ENCODE assay signal across 28 cellular contexts in the genomic region with DNA sequence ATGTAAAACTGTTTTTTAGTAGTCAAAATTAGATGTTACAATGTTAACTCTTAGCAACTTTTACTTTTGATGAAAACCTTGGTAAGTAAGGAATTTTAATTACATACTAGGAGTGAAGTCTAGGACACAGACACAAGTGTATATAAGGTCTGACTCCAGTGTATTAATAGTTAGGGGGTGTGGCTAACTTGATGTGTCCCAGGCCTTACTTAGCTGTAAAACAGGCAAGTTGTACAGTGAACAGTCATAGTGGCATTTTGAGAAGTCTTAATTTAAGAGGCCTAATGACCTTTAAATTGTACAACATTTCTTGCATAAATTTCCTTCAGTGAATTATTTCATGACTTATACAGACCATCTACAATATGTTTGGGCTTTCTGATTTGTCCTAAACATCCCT.
"Had no signal": no experiment of that assay in that cellular context is flagged by ENCODE, and none has a peak within 500 bp of the region (broad histone marks: within the 10 kb centered on the region; RNA-seq: fewer than 3 reads in every experiment).

No MANE protein-coding gene starts in this region.

- H3K4me3 Mint-ChIP-seq: activated CD8-positive, alpha-beta T cell treated with anti-CD3 and anti-CD28 coated beads, Interleukin-2, amount 10 ng/mL, durations not matched to agents 7 days and 5 days; activated naive CD4-positive, alpha-beta T cell treated with anti-CD3 and anti-CD28 coated beads, Interleukin-2, amount 50 U/mL, for 24 hours; activated T-helper 1 cell treated with anti-CD3 and anti-CD28 coated beads, Interleukin-12 subunit alpha, Interleukin-12 subunit beta, Interleukin-2, Interleukin-4 antibody, amounts not matched to agents 30 ng/mL and 10 ng/mL and 1 ng/mL, durations not matched to agents 14 hours and 24 hours and 36 hours; WTC11 had no signal

- H3K27ac Mint-ChIP-seq: activated CD8-positive, alpha-beta T cell treated with anti-CD3 and anti-CD28 coated beads, Interleukin-2, amount 10 ng/mL, durations not matched to agents 7 days and 5 days; activated naive CD4-positive, alpha-beta T cell treated with anti-CD3 and anti-CD28 coated beads, Interleukin-2, amount 50 U/mL, for 24 hours; activated T-helper 1 cell treated with anti-CD3 and anti-CD28 coated beads, Interleukin-12 subunit alpha, Interleukin-12 subunit beta, Interleukin-2, Interleukin-4 antibody, amounts not matched to agents 30 ng/mL and 10 ng/mL and 1 ng/mL, durations not matched to agents 14 hours and 24 hours and 36 hours; WTC11 had no signal

- H3K27me3 Mint-ChIP-seq: activated naive CD4-positive, alpha-beta T cell treated with anti-CD3 and anti-CD28 coated beads, Interleukin-2, amount 50 U/mL, for 24 hours had no signal

- H3K27ac ChIP-seq: body of pancreas, SJSA1 had no signal

- H3K27me3 ChIP-seq: body of pancreas, SJSA1 had no signal

- DNase-seq: activated CD4-positive, alpha-beta T cell treated with anti-CD3 and anti-CD28 coated beads for 48 hours; activated CD4-positive, alpha-beta T cell treated with anti-CD3 and anti-CD28 coated beads, Interleukin-2, amount 50 U/mL, for 4 hours; activated CD4-positive, CD25-positive, alpha-beta regulatory T cell treated with anti-CD3 and anti-CD28 coated beads, Interleukin-2, amount 50 U/mL, for 72 hours; activated CD8-positive, alpha-beta memory T cell treated with anti-CD3 and anti-CD28 coated beads, Interleukin-2, amount 50 U/mL, for 48 hours; activated CD8-positive, alpha-beta T cell treated with anti-CD3 and anti-CD28 coated beads, Interleukin-2, amount 10 ng/mL, durations not matched to agents 7 days and 5 days; activated effector memory CD4-positive, alpha-beta T cell treated with Interleukin-2 at 50 U/mL for 16 hours; activated naive CD4-positive, alpha-beta T cell; activated T-cell treated with anti-CD3 and anti-CD28 coated beads, Interleukin-2, amount 50 U/mL, for 1 hour; aorta; body of pancreas; MM.1S; NCI-H1105; NCI-H1436; NCI-H1694 treated with DMSO at 0.1 percent for 48 hours; NCI-H2029 treated with DMSO at 0.1 percent for 48 hours; NCI-H345; NCI-H510A; NCI-H526 treated with DMSO at 0.1 percent for 48 hours; NCI-H82; RPMI8226; SHP77; SW 1271 had no signal

- H3K4me3 ChIP-seq: body of pancreas, SJSA1 had no signal

- H3K9me3 ChIP-seq: body of pancreas had no signal

- H3K4me1 ChIP-seq: SJSA1 had no signal

- H3K9me3 Mint-ChIP-seq: activated naive CD4-positive, alpha-beta T cell treated with anti-CD3 and anti-CD28 coated beads, Interleukin-2, amount 50 U/mL, for 24 hours had no signal

- ATAC-seq: activated CD8-positive, alpha-beta T cell treated with anti-CD3 and anti-CD28 coated beads, Interleukin-2, amount 10 ng/mL, durations not matched to agents 7 days and 5 days; body of pancreas; Panc1; SK-N-SH treated with all-trans-retinoic acid at 6 μM for 48 hours; WTC11 had no signal
